ENCODE assay signal across 8 cellular contexts in the genomic region with DNA sequence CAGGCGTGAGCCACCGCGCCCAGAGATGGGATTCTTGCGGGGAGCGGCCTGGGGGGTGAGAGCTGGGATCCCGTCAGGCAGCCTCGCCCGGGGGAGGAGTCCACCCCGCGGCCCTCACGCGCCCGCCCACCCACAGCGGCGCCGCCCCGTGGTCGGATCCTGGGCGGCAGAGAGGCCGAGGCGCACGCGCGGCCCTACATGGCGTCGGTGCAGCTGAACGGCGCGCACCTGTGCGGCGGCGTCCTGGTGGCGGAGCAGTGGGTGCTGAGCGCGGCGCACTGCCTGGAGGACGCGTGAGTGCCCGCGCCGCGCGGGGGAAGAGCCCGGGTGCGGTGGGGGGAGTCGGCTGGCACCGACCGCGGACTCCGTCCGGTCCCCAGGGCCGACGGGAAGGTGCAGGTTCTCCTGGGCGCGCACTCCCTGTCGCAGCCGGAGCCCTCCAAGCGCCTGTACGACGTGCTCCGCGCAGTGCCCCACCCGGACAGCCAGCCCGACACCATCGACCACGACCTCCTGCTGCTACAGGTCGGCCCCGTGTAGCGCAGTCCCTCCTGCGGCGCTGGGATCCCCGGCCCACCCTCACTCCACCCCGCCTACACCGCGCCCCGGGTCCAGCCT. TPM values are rescaled to one million over a fixed set of nuclear protein-coding genes. Genes with fewer than 3 reads are reported as not detected.
DNase-seq lines count a peak whose midpoint lies in the region; ATAC-seq, FAIRE-seq and TF ChIP-seq lines count a peak whose summit lies in the region.

No MANE protein-coding gene starts in this region.

- DNase-seq in A673 (ENCODE audit: low spot score) = peak; percentile 75
- no peak for DNase-seq in GM12892 (ENCODE audit: insufficient read length)
- DNase-seq in NOMO-1 treated with DMSO at 0.1 percent for 48 hours (lab: John Stamatoyannopoulos, UW; ENCODE audit: unreplicated experiment) = peak; percentile 64
- peak; percentile 36 for DNase-seq in activated T-helper 1 cell treated with anti-CD3 and anti-CD28 coated beads, Interleukin-12 subunit alpha, Interleukin-12 subunit beta, Interleukin-2, Interleukin-4 antibody, amounts not matched to agents 30 ng/mL and 10 ng/mL and 1 ng/mL, durations not matched to agents 14 hours and 24 hours and 36 hours (ENCODE audit: low spot score)
- DNase-seq in foreskin keratinocyte = peak in 1 of 2 donors; percentile 51
- peak; percentile 52 for DNase-seq in progenitor cell of endocrine pancreas (ENCODE audit: low spot score, unreplicated experiment)
- no peak for DNase-seq in DMS114 treated with DMSO at 0.1 percent for 48 hours (lab: John Stamatoyannopoulos, UW; ENCODE audit: unreplicated experiment)

- peak; percentile 58 for FAIRE-seq in GM12892 (lab: Jason Lieb, UNC)

- H3K27ac Mint-ChIP-seq in activated T-helper 1 cell treated with anti-CD3 and anti-CD28 coated beads, Interleukin-12 subunit alpha, Interleukin-12 subunit beta, Interleukin-2, Interleukin-4 antibody, amounts not matched to agents 30 ng/mL and 10 ng/mL and 1 ng/mL, durations not matched to agents 14 hours and 24 hours and 36 hours = no peak overlapping the region
- no peak overlapping the region for H3K27ac Mint-ChIP-seq in progenitor cell of endocrine pancreas

- H3K9me3 Mint-ChIP-seq in activated T-helper 1 cell treated with anti-CD3 and anti-CD28 coated beads, Interleukin-12 subunit alpha, Interleukin-12 subunit beta, Interleukin-2, Interleukin-4 antibody, amounts not matched to agents 30 ng/mL and 10 ng/mL and 1 ng/mL, durations not matched to agents 14 hours and 24 hours and 36 hours = no peaks in the 10 kb centered on the region
- H3K9me3 Mint-ChIP-seq in progenitor cell of endocrine pancreas (ENCODE audit: low read depth) = no peaks in the 10 kb centered on the region

- no peak for TF ChIP-seq POLR2A in GM12892 (IDR thresholded peaks at IDR 0.05; ENCODE audit: low read depth, low read length)

- no peaks in the 10 kb centered on the region for H3K9me3 ChIP-seq in A673 (ENCODE audit: low read depth, low read length, poor library complexity, severe bottlenecking)

- no TSS peak for BruUV-seq in A673 (replicated peaks; lab: Mats Ljungman, UMichigan)

- 0 out of 2 replicates have a peak, but pooled peaks have one; percentile 17 for TF ChIP-seq CTCF in A673 (conservative IDR thresholded peaks at IDR 0.05; ENCODE audit: low read depth, low read length)
- peak; percentile 46 for TF ChIP-seq CTCF in foreskin keratinocyte (conservative IDR thresholded peaks at IDR 0.05)
- TF ChIP-seq CTCF in progenitor cell of endocrine pancreas (IDR thresholded peaks at IDR 0.05; ENCODE audit: unreplicated experiment) = peak; percentile 29

- H3K36me3 ChIP-seq in A673 (ENCODE audit: insufficient read depth, low read length, poor library complexity, severe bottlenecking) = no peaks in the 10 kb centered on the region

- H3K27ac ChIP-seq in A673 (ENCODE audit: low read depth, low read length, poor library complexity, severe bottlenecking) (no peak overlapping the region), foreskin keratinocyte (no peak overlapping the region)

- H3K4me3 ChIP-seq in A673 (ENCODE audit: low read depth, low read length, poor library complexity, severe bottlenecking) = peak overlapping the region; percentile 51

- H3K4me3 Mint-ChIP-seq in activated T-helper 1 cell treated with anti-CD3 and anti-CD28 coated beads, Interleukin-12 subunit alpha, Interleukin-12 subunit beta, Interleukin-2, Interleukin-4 antibody, amounts not matched to agents 30 ng/mL and 10 ng/mL and 1 ng/mL, durations not matched to agents 14 hours and 24 hours and 36 hours = no peak overlapping the region
- no peak overlapping the region for H3K4me3 Mint-ChIP-seq in progenitor cell of endocrine pancreas (ENCODE audit: low read depth)

- ATAC-seq in foreskin keratinocyte (peak; percentile 44), HG02798 (IDR thresholded peaks at IDR 0.05; ENCODE audit: poor library complexity, unreplicated experiment) (no peak)

- peaks cover 13% of the 10 kb centered on the region for H3K27me3 Mint-ChIP-seq in activated T-helper 1 cell treated with anti-CD3 and anti-CD28 coated beads, Interleukin-12 subunit alpha, Interleukin-12 subunit beta, Interleukin-2, Interleukin-4 antibody, amounts not matched to agents 30 ng/mL and 10 ng/mL and 1 ng/mL, durations not matched to agents 14 hours and 24 hours and 36 hours (ENCODE audit: insufficient read depth)
- H3K27me3 Mint-ChIP-seq in progenitor cell of endocrine pancreas = peaks cover 22% of the 10 kb centered on the region

- intact Hi-C loops in A673 (cut with micrococcal nuclease; ENCODE audit: unreplicated experiment) = loop anchor here (5.0 to 10.0 kb wide), 3 partner anchors 88 to 384 kb away; a partner anchor contains a TSS
- intact Hi-C loops in activated T-helper 1 cell treated with anti-CD3 and anti-CD28 coated beads, Interleukin-12 subunit alpha, Interleukin-12 subunit beta, Interleukin-2, Interleukin-4 antibody, amounts not matched to agents 30 ng/mL and 10 ng/mL and 1 ng/mL, durations not matched to agents 14 hours and 24 hours and 36 hours (cut with micrococcal nuclease) = loop anchor here (5.0 kb wide), 4 partner anchors 63 to 382 kb away; a partner anchor contains a TSS

- POLR2A ChIA-PET in A673 (lab: Charles Lee; ENCODE audit: low non-redundant PET) = no interaction called here

- H3K4me1 Mint-ChIP-seq in activated T-helper 1 cell treated with anti-CD3 and anti-CD28 coated beads, Interleukin-12 subunit alpha, Interleukin-12 subunit beta, Interleukin-2, Interleukin-4 antibody, amounts not matched to agents 30 ng/mL and 10 ng/mL and 1 ng/mL, durations not matched to agents 14 hours and 24 hours and 36 hours (ENCODE audit: low read depth) = peaks cover 7% of the 10 kb centered on the region
- no peaks in the 10 kb centered on the region for H3K4me1 Mint-ChIP-seq in progenitor cell of endocrine pancreas (ENCODE audit: low read depth)

- H3K4me1 ChIP-seq in A673 (ENCODE audit: insufficient read depth, low read length, poor library complexity, severe bottlenecking) (peaks cover 9% of the 10 kb centered on the region), foreskin keratinocyte (no peaks in the 10 kb centered on the region)

- H3K27me3 ChIP-seq in A673 (replicated peaks; ENCODE audit: insufficient read depth, low read depth, low read length, poor library complexity) = no peaks in the 10 kb centered on the region
- H3K27me3 ChIP-seq in foreskin keratinocyte = peaks cover 27% of the 10 kb centered on the region

- CTCF ChIA-PET in A673 (lab: Charles Lee) = no interaction called here

- no peaks in the 10 kb centered on the region for H3K36me3 Mint-ChIP-seq in activated T-helper 1 cell treated with anti-CD3 and anti-CD28 coated beads, Interleukin-12 subunit alpha, Interleukin-12 subunit beta, Interleukin-2, Interleukin-4 antibody, amounts not matched to agents 30 ng/mL and 10 ng/mL and 1 ng/mL, durations not matched to agents 14 hours and 24 hours and 36 hours (ENCODE audit: low read depth)
- peaks cover 3% of the 10 kb centered on the region for H3K36me3 Mint-ChIP-seq in progenitor cell of endocrine pancreas (ENCODE audit: insufficient read depth)

RNA-seq across cellular contexts. Expression of a gene that starts 1.1 kb away (rescaled TPM):
- total RNA-seq in A673 (2021) (1.1 and 1.4 TPM in 2 replicates), foreskin keratinocyte (1.6 and 1.7 TPM in 2 replicates), progenitor cell of endocrine pancreas (1.1 and 1.3 TPM in 2 replicates)
- not detected for polyA plus RNA-seq in GM12892 (2012; ENCODE audit: missing spikeins)
- 0.91 and 1.2 TPM in 2 replicates for total RNA-seq in activated T-helper 1 cell treated with anti-CD3 and anti-CD28 coated beads, Interleukin-12 subunit alpha, Interleukin-12 subunit beta, Interleukin-2, Interleukin-4 antibody, amounts not matched to agents 30 ng/mL and 10 ng/mL and 1 ng/mL, durations not matched to agents 14 hours and 24 hours and 36 hours
- 2.0 and 3.8 TPM in 2 replicates for polyA plus RNA-seq in foreskin keratinocyte

RNA-seq across cellular contexts. Expression of a gene that starts 8.5 kb away (rescaled TPM):
- total RNA-seq in A673 (2021) = not detected in 2 replicates
- polyA plus RNA-seq in GM12892 (2012; ENCODE audit: missing spikeins) = not detected
- total RNA-seq in activated T-helper 1 cell treated with anti-CD3 and anti-CD28 coated beads, Interleukin-12 subunit alpha, Interleukin-12 subunit beta, Interleukin-2, Interleukin-4 antibody, amounts not matched to agents 30 ng/mL and 10 ng/mL and 1 ng/mL, durations not matched to agents 14 hours and 24 hours and 36 hours = not detected in 2 replicates
- not detected in 2 replicates for total RNA-seq in foreskin keratinocyte
- polyA plus RNA-seq in foreskin keratinocyte = not detected in 2 replicates
- total RNA-seq in progenitor cell of endocrine pancreas = not detected in 2 replicates

RNA-seq across cellular contexts. Expression of a gene that starts 19.8 kb away (rescaled TPM):
- total RNA-seq in A673 (2021) (not detected in 2 replicates), foreskin keratinocyte (not detected in 2 replicates), progenitor cell of endocrine pancreas (not detected in 2 replicates)
- polyA plus RNA-seq in GM12892 (2012; ENCODE audit: missing spikeins) = not detected
- total RNA-seq in activated T-helper 1 cell treated with anti-CD3 and anti-CD28 coated beads, Interleukin-12 subunit alpha, Interleukin-12 subunit beta, Interleukin-2, Interleukin-4 antibody, amounts not matched to agents 30 ng/mL and 10 ng/mL and 1 ng/mL, durations not matched to agents 14 hours and 24 hours and 36 hours = not detected in 2 replicates
- polyA plus RNA-seq in foreskin keratinocyte = not detected in 2 replicates

RNA-seq across cellular contexts. Expression of a gene that starts 32.4 kb away (rescaled TPM):
- total RNA-seq in A673 (2021) (83.0 and 86.3 TPM in 2 replicates), foreskin keratinocyte (25.9 and 26.9 TPM in 2 replicates), progenitor cell of endocrine pancreas (87.2 and 91.7 TPM in 2 replicates)
- polyA plus RNA-seq in GM12892 (2012; ENCODE audit: missing spikeins) = 7.4 TPM
- total RNA-seq in activated T-helper 1 cell treated with anti-CD3 and anti-CD28 coated beads, Interleukin-12 subunit alpha, Interleukin-12 subunit beta, Interleukin-2, Interleukin-4 antibody, amounts not matched to agents 30 ng/mL and 10 ng/mL and 1 ng/mL, durations not matched to agents 14 hours and 24 hours and 36 hours = 62.1 and 62.5 TPM in 2 replicates
- 41.3 and 44.2 TPM in 2 replicates for polyA plus RNA-seq in foreskin keratinocyte

RNA-seq across cellular contexts. Expression of a gene that starts 32.7 kb away (rescaled TPM):
- not detected in 2 replicates for total RNA-seq in A673 (2021)
- not detected for polyA plus RNA-seq in GM12892 (2012; ENCODE audit: missing spikeins)
- total RNA-seq in activated T-helper 1 cell treated with anti-CD3 and anti-CD28 coated beads, Interleukin-12 subunit alpha, Interleukin-12 subunit beta, Interleukin-2, Interleukin-4 antibody, amounts not matched to agents 30 ng/mL and 10 ng/mL and 1 ng/mL, durations not matched to agents 14 hours and 24 hours and 36 hours = not detected in 2 replicates
- not detected in 2 replicates for total RNA-seq in foreskin keratinocyte
- polyA plus RNA-seq in foreskin keratinocyte = not detected in 2 replicates
- not detected in 2 replicates for total RNA-seq in progenitor cell of endocrine pancreas

Comparison
In these comparisons a context has a peak if more than half of its experiments do, and no peak if none do; other contexts are left out.
1. DNase-seq: peak in A673 (single experiment), NOMO-1 treated with DMSO at 0.1 percent for 48 hours (single experiment), activated T-helper 1 cell treated with anti-CD3 and anti-CD28 coated beads, Interleukin-12 subunit alpha, Interleukin-12 subunit beta, Interleukin-2, Interleukin-4 antibody, amounts not matched to agents 30 ng/mL and 10 ng/mL and 1 ng/mL, durations not matched to agents 14 hours and 24 hours and 36 hours (single experiment) and progenitor cell of endocrine pancreas (single experiment); none in GM12892 (single experiment) and DMS114 treated with DMSO at 0.1 percent for 48 hours (single experiment).
2. Peak in every context shown above with its lines, with median percentiles within 50 percentile points of each other: CTCF ChIP-seq.